Comparison of ENCODE assay signal across 27 cellular contexts in genomic region chr18:69220529-69220928, GRCh38.
"Had no signal": no experiment of that assay in that cellular context is flagged by ENCODE, and none has a peak within 500 bp of the region (broad histone marks: within the 10 kb centered on the region; RNA-seq: fewer than 3 reads in every experiment).

No MANE protein-coding gene starts in this region.

- H3K27me3 Mint-ChIP-seq: central memory CD8-positive, alpha-beta T cell; naive thymus-derived CD8-positive, alpha-beta T cell; stimulated activated memory B cell treated with anti-CD40 and anti-IgM and Interleukin-4, amounts not matched to agents 10 μg/mL and 1 μg/mL and 100 μg/mL, for 72 hours had no signal

- ATAC-seq: heart right ventricle; lower lobe of right lung; naive thymus-derived CD8-positive, alpha-beta T cell; right cardiac atrium; stimulated activated memory B cell treated with anti-CD40 and anti-IgM and Interleukin-4, amounts not matched to agents 10 μg/mL and 1 μg/mL and 100 μg/mL, for 72 hours; stimulated activated naive CD8-positive, alpha-beta T cell treated with anti-CD3 and anti-CD28 coated beads, Interleukin-15, Interleukin-2, amounts not matched to agents 100 U/mL and 50 U/mL, for 24 hours had no signal

- H3K36me3 Mint-ChIP-seq: immature natural killer cell; naive thymus-derived CD8-positive, alpha-beta T cell; stimulated activated memory B cell treated with anti-CD40 and anti-IgM and Interleukin-4, amounts not matched to agents 10 μg/mL and 1 μg/mL and 100 μg/mL, for 72 hours; type B pancreatic cell had no signal

- H3K36me3 ChIP-seq: esophagus squamous epithelium, heart right ventricle, left ventricle myocardium inferior, lower lobe of right lung, prostate gland, spleen, tibial artery had no signal

- H3K4me1 ChIP-seq: esophagus squamous epithelium, heart right ventricle, left ventricle myocardium inferior, lower lobe of right lung, prostate gland, spleen, testis, tibial artery had no signal

- H3K4me1 Mint-ChIP-seq: central memory CD8-positive, alpha-beta T cell; immature natural killer cell; naive thymus-derived CD8-positive, alpha-beta T cell; neural crest cell; stimulated activated memory B cell treated with anti-CD40 and anti-IgM and Interleukin-4, amounts not matched to agents 10 μg/mL and 1 μg/mL and 100 μg/mL, for 72 hours had no signal

- H3K27ac Mint-ChIP-seq: immature natural killer cell; naive thymus-derived CD8-positive, alpha-beta T cell; stimulated activated memory B cell treated with anti-CD40 and anti-IgM and Interleukin-4, amounts not matched to agents 10 μg/mL and 1 μg/mL and 100 μg/mL, for 72 hours; type B pancreatic cell had no signal

- H3K4me3 ChIP-seq: coronary artery, esophagus squamous epithelium, heart right ventricle, left ventricle myocardium inferior, lower lobe of right lung, prostate gland, skin epidermis, spleen, testis, tibial artery had no signal

- H3K27ac ChIP-seq: coronary artery, esophagus squamous epithelium, heart right ventricle, left ventricle myocardium inferior, lower lobe of right lung, prostate gland, skin epidermis, spleen, testis, tibial artery had no signal

- DNase-seq: dermis blood vessel endothelial cell; effector memory CD4-positive, alpha-beta T cell; erythroblast; esophagus squamous epithelium; foreskin melanocyte; glutamatergic neuron; heart right ventricle; hypothalamus; immature natural killer cell; islet precursor cell; left ventricle myocardium inferior; lower lobe of right lung; naive thymus-derived CD8-positive, alpha-beta T cell; right cardiac atrium; spleen; stimulated activated CD4-positive, alpha-beta T cell treated with anti-CD3 and anti-CD28 coated beads, Interleukin-4, amount 100 ng/mL, for 4 hours; stimulated activated naive CD8-positive, alpha-beta T cell treated with anti-CD3 and anti-CD28 coated beads, Interleukin-15, Interleukin-2, amounts not matched to agents 100 U/mL and 50 U/mL, for 24 hours; substantia nigra; testis; tibial artery had no signal

- H3K27me3 ChIP-seq: esophagus squamous epithelium, heart right ventricle, spleen, testis, tibial artery had no signal

- H3K4me3 Mint-ChIP-seq: central memory CD8-positive, alpha-beta T cell; immature natural killer cell; naive thymus-derived CD8-positive, alpha-beta T cell; neural crest cell; stimulated activated memory B cell treated with anti-CD40 and anti-IgM and Interleukin-4, amounts not matched to agents 10 μg/mL and 1 μg/mL and 100 μg/mL, for 72 hours; type B pancreatic cell had no signal

- H3K9me3 ChIP-seq: esophagus squamous epithelium, heart right ventricle, left ventricle myocardium inferior, lower lobe of right lung, prostate gland, spleen, testis, tibial artery had no signal

- H3K9me3 Mint-ChIP-seq: central memory CD8-positive, alpha-beta T cell; naive thymus-derived CD8-positive, alpha-beta T cell; neural crest cell; stimulated activated memory B cell treated with anti-CD40 and anti-IgM and Interleukin-4, amounts not matched to agents 10 μg/mL and 1 μg/mL and 100 μg/mL, for 72 hours; type B pancreatic cell had no signal
